ENCODE assay signal across 10 cellular contexts in the genomic region with DNA sequence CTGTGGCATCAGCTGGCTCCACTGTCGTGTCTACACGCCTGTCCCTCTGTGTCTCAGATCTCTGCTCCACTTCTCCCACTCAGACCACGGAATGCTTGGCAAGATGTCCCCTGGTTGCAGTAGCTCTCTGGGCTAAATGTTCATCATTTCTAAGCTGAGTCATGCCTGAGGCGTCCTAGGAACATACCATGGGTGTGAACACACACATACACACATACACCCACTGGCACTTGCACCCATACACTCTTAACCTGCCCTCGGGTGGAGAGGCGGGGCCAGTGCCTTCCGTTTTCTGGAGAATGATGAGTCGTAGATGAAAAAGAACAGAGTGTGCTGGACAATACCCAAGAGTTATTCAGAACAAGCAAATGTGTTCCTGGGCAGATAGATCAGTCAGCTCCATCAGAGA.
DNase-seq lines count a peak whose midpoint lies in the region; ATAC-seq and TF ChIP-seq lines count a peak whose summit lies in the region.
"Had no signal": no experiment of that assay in that cellular context is flagged by ENCODE, and none has a peak within 500 bp of the region (broad histone marks: within the 10 kb centered on the region; RNA-seq: fewer than 3 reads in every experiment).

No MANE protein-coding gene starts in this region.

- H3K9me2 ChIP-seq in MM.1S (replicated peaks; ENCODE audit: insufficient read depth, low read length), result no peaks in the 10 kb centered on the region

- H3F3A ChIP-seq in MM.1S (ENCODE audit: insufficient read depth, low read length), result no peaks in the 10 kb centered on the region

- H3K9me3 ChIP-seq in aorta (ENCODE audit: control insufficient read depth, low read length) (no peaks in the 10 kb centered on the region), MM.1S (replicated peaks; ENCODE audit: insufficient read depth, low read length) (no peaks in the 10 kb centered on the region)
- no peaks in the 10 kb centered on the region for H3K9me3 ChIP-seq in naive thymus-derived CD4-positive, alpha-beta T cell (ENCODE audit: control insufficient read depth in 2 of 3, low read length in 3 of 3)

- no peaks in the 10 kb centered on the region for H3K36me3 Mint-ChIP-seq in naive thymus-derived CD4-positive, alpha-beta T cell

- TF ChIP-seq CTCF in MM.1S (IDR thresholded peaks at IDR 0.05; ENCODE audit: low read length), result no peak

- ATAC-seq in aorta (ENCODE audit: low FRiP score), result peak; percentile 64
- no peak for ATAC-seq in naive thymus-derived CD4-positive, alpha-beta T cell
- ATAC-seq: activated naive CD8-positive, alpha-beta T cell treated with anti-CD3 and anti-CD28 coated beads, Interleukin-2, amount 50 U/mL, for 24 hours had no signal

- H3K4me3 Mint-ChIP-seq in naive thymus-derived CD4-positive, alpha-beta T cell, result no peak overlapping the region
- H3K4me3 Mint-ChIP-seq: activated naive CD8-positive, alpha-beta T cell treated with anti-CD3 and anti-CD28 coated beads, Interleukin-2, amount 50 U/mL, for 24 hours had no signal

- H3K36me3 ChIP-seq in aorta (ENCODE audit: control insufficient read depth in 1 of 2, insufficient read depth in 2 of 2, low read length in 1 of 2), result no peaks in the 10 kb centered on the region
- no peaks in the 10 kb centered on the region for H3K36me3 ChIP-seq in MM.1S (replicated peaks; ENCODE audit: insufficient read depth, low read length)
- no peaks in the 10 kb centered on the region for H3K36me3 ChIP-seq in naive thymus-derived CD4-positive, alpha-beta T cell (ENCODE audit: control insufficient read depth in 2 of 3, insufficient read depth in 3 of 3, low read length in 3 of 3)

- H3K27me3 Mint-ChIP-seq in naive thymus-derived CD4-positive, alpha-beta T cell, result peaks cover 7 to 24% (median 12%) of the 10 kb centered on the region in 5 donors

- H3K27ac ChIP-seq in aorta (ENCODE audit: low read depth in 1 of 2, low read length in 2 of 2) (peak overlapping the region in 1 of 2 donors; percentile 14), MM.1S (ENCODE audit: low read length) (no peak overlapping the region)
- no peak overlapping the region for H3K27ac ChIP-seq in naive thymus-derived CD4-positive, alpha-beta T cell (ENCODE audit: low read depth, low read length)
- H3K27ac ChIP-seq: parathyroid adenoma had no signal

- peak; percentile 15 for DNase-seq in stimulated activated CD4-positive, alpha-beta T cell treated with anti-CD3 and anti-CD28 coated beads, Interleukin-15, amount 100 ng/mL, for 24 hours
- no peak for DNase-seq in stimulated activated CD4-positive, alpha-beta T cell treated with anti-CD3 and anti-CD28 coated beads, Interleukin-4, amount 100 ng/mL, for 1 hour
- DNase-seq in dedifferentiated amniotic fluid mesenchymal stem cell (ENCODE audit: extremely low spot score) (peak; percentile 94), lung microvascular endothelial cell (ENCODE audit: low read depth in 2 of 2) (peak; percentile 27 to 87), aorta (peak; percentile 80 to 91), MM.1S (no peak)
- DNase-seq in activated CD8-positive, alpha-beta memory T cell treated with anti-CD3 and anti-CD28 coated beads for 24 hours, result no peak
- no peak for DNase-seq in naive thymus-derived CD4-positive, alpha-beta T cell
- DNase-seq: activated naive CD8-positive, alpha-beta T cell treated with anti-CD3 and anti-CD28 coated beads, Interleukin-2, amount 50 U/mL, for 24 hours had no signal

- H3K4me1 ChIP-seq in aorta (ENCODE audit: control insufficient read depth in 1 of 2, insufficient read depth in 2 of 2, low read length in 2 of 2), result no peaks in the 10 kb centered on the region
- peaks cover 4% of the 10 kb centered on the region; the same call in 1 of the 2 replicates for H3K4me1 ChIP-seq in MM.1S (ENCODE audit: low read length)
- H3K4me1 ChIP-seq in naive thymus-derived CD4-positive, alpha-beta T cell (ENCODE audit: control insufficient read depth in 2 of 2, insufficient read depth in 2 of 2, low read length in 2 of 2), result no peaks in the 10 kb centered on the region

- 22 to 29% methylated on average over 8 of the region's 8 CpGs for WGBS in aorta, 2 donors

- no peaks in the 10 kb centered on the region for H4K20me1 ChIP-seq in MM.1S (ENCODE audit: insufficient read depth, low read length)

- H3K4me3 ChIP-seq in aorta (ENCODE audit: low read length in 2 of 2) (no peak overlapping the region), MM.1S (ENCODE audit: low read length) (no peak overlapping the region)
- H3K4me3 ChIP-seq in naive thymus-derived CD4-positive, alpha-beta T cell (ENCODE audit: low read length), result no peak overlapping the region

- H3K4me2 ChIP-seq in MM.1S (ENCODE audit: low read depth, low read length), result no peak overlapping the region

- H3K27me3 ChIP-seq in aorta (ENCODE audit: control insufficient read depth in 1 of 2, insufficient read depth in 2 of 2, low read length in 1 of 2), result no peaks in the 10 kb centered on the region
- no peaks in the 10 kb centered on the region for H3K27me3 ChIP-seq in MM.1S (replicated peaks; ENCODE audit: insufficient read depth, low read length)
- no peaks in the 10 kb centered on the region for H3K27me3 ChIP-seq in naive thymus-derived CD4-positive, alpha-beta T cell (ENCODE audit: control insufficient read depth in 2 of 2, insufficient read depth in 2 of 2, low read length in 2 of 2)

- H3K9ac ChIP-seq in MM.1S (ENCODE audit: low read length), result no peak overlapping the region
- H3K9ac ChIP-seq: parathyroid adenoma had no signal

- peaks cover 0 to 10% (median 0%) of the 10 kb centered on the region in 7 donors for H3K4me1 Mint-ChIP-seq in naive thymus-derived CD4-positive, alpha-beta T cell
- H3K4me1 Mint-ChIP-seq: activated naive CD8-positive, alpha-beta T cell treated with anti-CD3 and anti-CD28 coated beads, Interleukin-2, amount 50 U/mL, for 24 hours had no signal

- intact Hi-C loops in aorta (cut with DNase I), result loop anchor here in 1 of 2 donors (10.0 kb wide), 1 partner anchor 916 kb away; the partner anchor contains the start of gene DNAJB11
- intact Hi-C loops in naive thymus-derived CD4-positive, alpha-beta T cell (cut with micrococcal nuclease), result no loop called here

- POLR2A ChIA-PET in naive thymus-derived CD4-positive, alpha-beta T cell (lab: Charles Lee), result interaction anchor here (0.5 kb wide), 1 partner anchor 191 kb away, joined by 3 read pairs; no protein-coding TSS in a partner anchor

- no peaks in the 10 kb centered on the region for H3K79me2 ChIP-seq in MM.1S (ENCODE audit: low read length)
- H3K79me2 ChIP-seq: parathyroid adenoma had no signal

- H3K27ac Mint-ChIP-seq in naive thymus-derived CD4-positive, alpha-beta T cell, result no peak overlapping the region
- H3K27ac Mint-ChIP-seq: activated naive CD8-positive, alpha-beta T cell treated with anti-CD3 and anti-CD28 coated beads, Interleukin-2, amount 50 U/mL, for 24 hours had no signal

- H3K9me3 Mint-ChIP-seq in naive thymus-derived CD4-positive, alpha-beta T cell, result no peaks in the 10 kb centered on the region
- H3K9me3 Mint-ChIP-seq: activated naive CD8-positive, alpha-beta T cell treated with anti-CD3 and anti-CD28 coated beads, Interleukin-2, amount 50 U/mL, for 24 hours had no signal

- CTCF ChIA-PET in naive thymus-derived CD4-positive, alpha-beta T cell (lab: Charles Lee), result interaction anchor here (1.9 kb wide), 1 partner anchor 10 kb away, joined by 5 read pairs; no protein-coding TSS in a partner anchor

- no peak overlapping the region for H2AFZ ChIP-seq in MM.1S (ENCODE audit: low read length)
- H2AFZ ChIP-seq: parathyroid adenoma had no signal

Comparison
In these comparisons a context has a peak if more than half of its experiments do, and no peak if none do; other contexts are left out.
1. DNase-seq: peak in stimulated activated CD4-positive, alpha-beta T cell treated with anti-CD3 and anti-CD28 coated beads, Interleukin-15, amount 100 ng/mL, for 24 hours (single experiment), dedifferentiated amniotic fluid mesenchymal stem cell (single experiment), lung microvascular endothelial cell (2 of 2) and aorta (2 of 2); none in stimulated activated CD4-positive, alpha-beta T cell treated with anti-CD3 and anti-CD28 coated beads, Interleukin-4, amount 100 ng/mL, for 1 hour (single experiment), MM.1S (single experiment), activated CD8-positive, alpha-beta memory T cell treated with anti-CD3 and anti-CD28 coated beads for 24 hours (single experiment) and naive thymus-derived CD4-positive, alpha-beta T cell (0 of 9).